ENCODE assay signal across 1 cellular context in the genomic region with DNA sequence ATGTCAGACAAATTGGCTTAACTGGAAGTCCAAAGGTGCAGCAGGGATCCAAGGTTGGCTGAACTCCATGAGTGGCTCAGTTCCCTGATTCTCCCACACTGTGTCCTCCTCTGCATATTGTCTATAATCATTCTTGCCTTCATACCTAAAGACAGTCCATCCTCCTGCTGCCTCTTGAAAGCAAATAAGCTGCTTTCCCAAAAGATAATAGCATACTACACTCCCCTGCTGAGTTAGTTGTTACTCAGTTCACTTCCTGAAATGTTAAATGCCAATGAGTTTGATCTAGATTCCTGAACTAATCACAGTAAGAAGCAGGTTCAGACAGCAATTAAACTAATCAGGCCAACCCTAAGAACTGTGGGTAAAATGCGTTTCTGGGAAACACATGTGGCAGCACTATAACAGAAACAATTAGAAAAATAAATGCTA.
TF ChIP-seq lines count a peak whose summit lies in the region.

No MANE protein-coding gene starts in this region.

TF ChIP-seq in GM12878, 131 proteins besides CTCF, POLR2A, EP300 and RAD21:
- TF ChIP-seq ASH2L (IDR thresholded peaks at IDR 0.05; ENCODE audit: borderline replicate concordance, low read depth) (no peak), BCL11A (IDR thresholded peaks at IDR 0.05; ENCODE audit: low read depth, low read length) (no peak), NFIC (IDR thresholded peaks at IDR 0.05; ENCODE audit: low read depth, low read length) (no peak), WRNIP1 (IDR thresholded peaks at IDR 0.05; ENCODE audit: borderline replicate concordance, low read depth, low read length) (no peak), SREBF1 (IDR thresholded peaks at IDR 0.05; ENCODE audit: low read length) (no peak), ZBED1 (IDR thresholded peaks at IDR 0.05; ENCODE audit: borderline replicate concordance) (no peak), MXI1 (IDR thresholded peaks at IDR 0.05; ENCODE audit: low read depth, low read length) (no peak), NBN (IDR thresholded peaks at IDR 0.05) (no peak), DPF2 (IDR thresholded peaks at IDR 0.05) (no peak), PML (IDR thresholded peaks at IDR 0.05; ENCODE audit: low read length) (no peak)
- TF ChIP-seq, protein P1, sequence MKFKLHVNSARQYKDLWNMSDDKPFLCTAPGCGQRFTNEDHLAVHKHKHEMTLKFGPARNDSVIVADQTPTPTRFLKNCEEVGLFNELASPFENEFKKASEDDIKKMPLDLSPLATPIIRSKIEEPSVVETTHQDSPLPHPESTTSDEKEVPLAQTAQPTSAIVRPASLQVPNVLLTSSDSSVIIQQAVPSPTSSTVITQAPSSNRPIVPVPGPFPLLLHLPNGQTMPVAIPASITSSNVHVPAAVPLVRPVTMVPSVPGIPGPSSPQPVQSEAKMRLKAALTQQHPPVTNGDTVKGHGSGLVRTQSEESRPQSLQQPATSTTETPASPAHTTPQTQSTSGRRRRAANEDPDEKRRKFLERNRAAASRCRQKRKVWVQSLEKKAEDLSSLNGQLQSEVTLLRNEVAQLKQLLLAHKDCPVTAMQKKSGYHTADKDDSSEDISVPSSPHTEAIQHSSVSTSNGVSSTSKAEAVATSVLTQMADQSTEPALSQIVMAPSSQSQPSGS (IDR thresholded peaks at IDR 0.05; ENCODE audit: low read length), result no peak
- TF ChIP-seq, protein P2, sequence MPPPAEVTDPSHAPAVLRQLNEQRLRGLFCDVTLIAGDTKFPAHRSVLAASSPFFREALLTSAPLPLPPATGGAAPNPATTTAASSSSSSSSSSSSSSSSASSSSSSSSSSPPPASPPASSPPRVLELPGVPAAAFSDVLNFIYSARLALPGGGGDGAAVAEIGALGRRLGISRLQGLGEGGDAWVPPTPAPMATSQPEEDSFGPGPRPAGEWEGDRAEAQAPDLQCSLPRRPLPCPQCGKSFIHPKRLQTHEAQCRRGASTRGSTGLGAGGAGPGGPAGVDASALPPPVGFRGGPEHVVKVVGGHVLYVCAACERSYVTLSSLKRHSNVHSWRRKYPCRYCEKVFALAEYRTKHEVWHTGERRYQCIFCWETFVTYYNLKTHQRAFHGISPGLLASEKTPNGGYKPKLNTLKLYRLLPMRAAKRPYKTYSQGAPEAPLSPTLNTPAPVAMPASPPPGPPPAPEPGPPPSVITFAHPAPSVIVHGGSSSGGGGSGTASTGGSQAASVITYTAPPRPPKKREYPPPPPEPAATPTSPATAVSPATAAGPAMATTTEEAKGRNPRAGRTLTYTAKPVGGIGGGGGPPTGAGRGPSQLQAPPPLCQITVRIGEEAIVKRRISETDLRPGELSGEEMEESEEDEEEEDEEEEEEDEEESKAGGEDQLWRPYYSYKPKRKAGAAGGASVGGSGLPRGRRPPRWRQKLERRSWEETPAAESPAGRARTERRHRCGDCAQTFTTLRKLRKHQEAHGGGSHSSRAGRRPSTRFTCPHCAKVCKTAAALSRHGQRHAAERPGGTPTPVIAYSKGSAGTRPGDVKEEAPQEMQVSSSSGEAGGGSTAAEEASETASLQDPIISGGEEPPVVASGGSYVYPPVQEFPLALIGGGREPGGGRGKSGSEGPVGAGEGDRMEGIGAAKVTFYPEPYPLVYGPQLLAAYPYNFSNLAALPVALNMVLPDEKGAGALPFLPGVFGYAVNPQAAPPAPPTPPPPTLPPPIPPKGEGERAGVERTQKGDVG (CRISPR knock-in tag; IDR thresholded peaks at IDR 0.05), result no peak
- TF ChIP-seq, protein P3, sequence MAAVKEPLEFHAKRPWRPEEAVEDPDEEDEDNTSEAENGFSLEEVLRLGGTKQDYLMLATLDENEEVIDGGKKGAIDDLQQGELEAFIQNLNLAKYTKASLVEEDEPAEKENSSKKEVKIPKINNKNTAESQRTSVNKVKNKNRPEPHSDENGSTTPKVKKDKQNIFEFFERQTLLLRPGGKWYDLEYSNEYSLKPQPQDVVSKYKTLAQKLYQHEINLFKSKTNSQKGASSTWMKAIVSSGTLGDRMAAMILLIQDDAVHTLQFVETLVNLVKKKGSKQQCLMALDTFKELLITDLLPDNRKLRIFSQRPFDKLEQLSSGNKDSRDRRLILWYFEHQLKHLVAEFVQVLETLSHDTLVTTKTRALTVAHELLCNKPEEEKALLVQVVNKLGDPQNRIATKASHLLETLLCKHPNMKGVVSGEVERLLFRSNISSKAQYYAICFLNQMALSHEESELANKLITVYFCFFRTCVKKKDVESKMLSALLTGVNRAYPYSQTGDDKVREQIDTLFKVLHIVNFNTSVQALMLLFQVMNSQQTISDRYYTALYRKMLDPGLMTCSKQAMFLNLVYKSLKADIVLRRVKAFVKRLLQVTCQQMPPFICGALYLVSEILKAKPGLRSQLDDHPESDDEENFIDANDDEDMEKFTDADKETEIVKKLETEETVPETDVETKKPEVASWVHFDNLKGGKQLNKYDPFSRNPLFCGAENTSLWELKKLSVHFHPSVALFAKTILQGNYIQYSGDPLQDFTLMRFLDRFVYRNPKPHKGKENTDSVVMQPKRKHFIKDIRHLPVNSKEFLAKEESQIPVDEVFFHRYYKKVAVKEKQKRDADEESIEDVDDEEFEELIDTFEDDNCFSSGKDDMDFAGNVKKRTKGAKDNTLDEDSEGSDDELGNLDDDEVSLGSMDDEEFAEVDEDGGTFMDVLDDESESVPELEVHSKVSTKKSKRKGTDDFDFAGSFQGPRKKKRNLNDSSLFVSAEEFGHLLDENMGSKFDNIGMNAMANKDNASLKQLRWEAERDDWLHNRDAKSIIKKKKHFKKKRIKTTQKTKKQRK (IDR thresholded peaks at IDR 0.05; ENCODE audit: low read depth, low read length), result no peak
- TF ChIP-seq, protein P4, sequence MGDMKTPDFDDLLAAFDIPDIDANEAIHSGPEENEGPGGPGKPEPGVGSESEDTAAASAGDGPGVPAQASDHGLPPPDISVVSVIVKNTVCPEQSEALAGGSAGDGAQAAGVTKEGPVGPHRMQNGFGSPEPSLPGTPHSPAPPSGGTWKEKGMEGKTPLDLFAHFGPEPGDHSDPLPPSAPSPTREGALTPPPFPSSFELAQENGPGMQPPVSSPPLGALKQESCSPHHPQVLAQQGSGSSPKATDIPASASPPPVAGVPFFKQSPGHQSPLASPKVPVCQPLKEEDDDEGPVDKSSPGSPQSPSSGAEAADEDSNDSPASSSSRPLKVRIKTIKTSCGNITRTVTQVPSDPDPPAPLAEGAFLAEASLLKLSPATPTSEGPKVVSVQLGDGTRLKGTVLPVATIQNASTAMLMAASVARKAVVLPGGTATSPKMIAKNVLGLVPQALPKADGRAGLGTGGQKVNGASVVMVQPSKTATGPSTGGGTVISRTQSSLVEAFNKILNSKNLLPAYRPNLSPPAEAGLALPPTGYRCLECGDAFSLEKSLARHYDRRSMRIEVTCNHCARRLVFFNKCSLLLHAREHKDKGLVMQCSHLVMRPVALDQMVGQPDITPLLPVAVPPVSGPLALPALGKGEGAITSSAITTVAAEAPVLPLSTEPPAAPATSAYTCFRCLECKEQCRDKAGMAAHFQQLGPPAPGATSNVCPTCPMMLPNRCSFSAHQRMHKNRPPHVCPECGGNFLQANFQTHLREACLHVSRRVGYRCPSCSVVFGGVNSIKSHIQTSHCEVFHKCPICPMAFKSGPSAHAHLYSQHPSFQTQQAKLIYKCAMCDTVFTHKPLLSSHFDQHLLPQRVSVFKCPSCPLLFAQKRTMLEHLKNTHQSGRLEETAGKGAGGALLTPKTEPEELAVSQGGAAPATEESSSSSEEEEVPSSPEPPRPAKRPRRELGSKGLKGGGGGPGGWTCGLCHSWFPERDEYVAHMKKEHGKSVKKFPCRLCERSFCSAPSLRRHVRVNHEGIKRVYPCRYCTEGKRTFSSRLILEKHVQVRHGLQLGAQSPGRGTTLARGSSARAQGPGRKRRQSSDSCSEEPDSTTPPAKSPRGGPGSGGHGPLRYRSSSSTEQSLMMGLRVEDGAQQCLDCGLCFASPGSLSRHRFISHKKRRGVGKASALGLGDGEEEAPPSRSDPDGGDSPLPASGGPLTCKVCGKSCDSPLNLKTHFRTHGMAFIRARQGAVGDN (IDR thresholded peaks at IDR 0.05), result no peak
